ENCODE assay signal across 28 cellular contexts in genomic region chr5:128949847-128950546, GRCh38.
"Had no signal": no experiment of that assay in that cellular context is flagged by ENCODE, and none has a peak within 500 bp of the region (broad histone marks: within the 10 kb centered on the region; RNA-seq: fewer than 3 reads in every experiment).

No MANE protein-coding gene starts in this region.

- H3K36me3 ChIP-seq: ascending aorta had no signal

- H3K4me1 ChIP-seq: ascending aorta, body of pancreas had no signal

- FAIRE-seq: bronchial epithelial cell, RCC 7860 had no signal

- H3K27me3 ChIP-seq: ascending aorta, body of pancreas had no signal

- DNase-seq: activated CD4-positive, alpha-beta memory T cell treated with anti-CD3 and anti-CD28 coated beads for 36 hours; activated CD4-positive, alpha-beta T cell treated with anti-CD3 and anti-CD28 coated beads, Interleukin-2, amount 10 ng/mL, durations not matched to agents 7 days and 5 days; activated CD4-positive, CD25-positive, alpha-beta regulatory T cell; activated CD8-positive, alpha-beta memory T cell treated with anti-CD3 and anti-CD28 coated beads for 24 hours; activated effector memory CD4-positive, alpha-beta T cell treated with anti-CD3 and anti-CD28 coated beads, Interleukin-2, amount 50 U/mL, for 16 hours; activated naive CD4-positive, alpha-beta T cell treated with Interleukin-2 at 50 U/mL for 16 hours; activated naive CD8-positive, alpha-beta T cell treated with anti-CD3 and anti-CD28 coated beads, Interleukin-2, amount 50 U/mL, for 24 hours; activated T-cell treated with anti-CD3 and anti-CD28 coated beads, Interleukin-2, amount 50 U/mL, for 4 hours; amniotic stem cell; body of pancreas; central memory CD4-positive, alpha-beta T cell; KG1; NCI-H1092; NCI-H1417; NCI-H1930; NCI-H2171; NCI-H2227 treated with DMSO at 0.1 percent for 48 hours; NCI-H526; NCI-H774; SHP77 treated with DMSO at 0.1 percent for 48 hours; T-cell; T-helper 2 cell; T1000 had no signal

- H3K27ac ChIP-seq: ascending aorta, body of pancreas, SK-N-MC, VCaP had no signal

- H3K4me3 ChIP-seq: ascending aorta, body of pancreas, SK-N-MC had no signal

- H3K9me3 ChIP-seq: ascending aorta, body of pancreas had no signal
